Comparison of ENCODE assay signal across 12 cellular contexts in genomic region chr13:20129076-20129475, GRCh38. TPM values are rescaled to one million over a fixed set of nuclear protein-coding genes. Genes with fewer than 3 reads are reported as not detected.
DNase-seq lines count a peak whose midpoint lies in the region; ATAC-seq and TF ChIP-seq lines count a peak whose summit lies in the region.
"Had no signal": no experiment of that assay in that cellular context is flagged by ENCODE, and none has a peak within 500 bp of the region (broad histone marks: within the 10 kb centered on the region; RNA-seq: fewer than 3 reads in every experiment).

No MANE protein-coding gene starts in this region.

- no peak for TF ChIP-seq CTCF in OCI-LY7 (conservative IDR thresholded peaks at IDR 0.05; ENCODE audit: low read length)
- no peak for TF ChIP-seq CTCF in right lobe of liver (IDR thresholded peaks at IDR 0.05)
- no peak for TF ChIP-seq CTCF in sigmoid colon (IDR thresholded peaks at IDR 0.05)

- H3K36me3 ChIP-seq in ES-I3 (ENCODE audit: insufficient read depth, low read length) = no peaks in the 10 kb centered on the region
- no peaks in the 10 kb centered on the region for H3K36me3 ChIP-seq in OCI-LY7 (ENCODE audit: insufficient read depth, low read length)
- no peaks in the 10 kb centered on the region for H3K36me3 ChIP-seq in right lobe of liver
- H3K36me3 ChIP-seq in sigmoid colon = no peaks in the 10 kb centered on the region
- H3K36me3 ChIP-seq: esophagus muscularis mucosa had no signal

- H3K4me2 ChIP-seq in OCI-LY7 (ENCODE audit: low read length) = no peak overlapping the region

- H3K27ac ChIP-seq in OCI-LY7 (ENCODE audit: low read depth, low read length, poor library complexity, severe bottlenecking) (no peak overlapping the region), right lobe of liver (no peak overlapping the region), sigmoid colon (no peak overlapping the region)

- H3K4me3 ChIP-seq in OCI-LY7 (ENCODE audit: low read depth, low read length, poor library complexity, severe bottlenecking) = no peak overlapping the region
- H3K4me3 ChIP-seq in right lobe of liver = peak overlapping the region; percentile 50 to 77 (median 68)
- H3K4me3 ChIP-seq in sigmoid colon = peak overlapping the region in 2 of 4 donors; percentile 56 to 66

- peak overlapping the region; percentile 72; the same call in 1 of the 2 replicates for H3K9ac ChIP-seq in ES-I3 (ENCODE audit: low read depth, low read length)

- H3K4me1 ChIP-seq in ES-I3 (ENCODE audit: insufficient read depth, low read length) (no peaks in the 10 kb centered on the region), OCI-LY7 (ENCODE audit: insufficient read depth, low read length, poor library complexity, severe bottlenecking) (no peaks in the 10 kb centered on the region), right lobe of liver (peaks cover 0 to 8% (median 3%) of the 10 kb centered on the region in 4 donors), sigmoid colon (peaks cover 0 to 33% (median 26%) of the 10 kb centered on the region in 4 donors)

- H4K20me1 ChIP-seq in OCI-LY7 (ENCODE audit: insufficient read depth, low read length) = no peaks in the 10 kb centered on the region

- H3K27me3 ChIP-seq in right lobe of liver (no peaks in the 10 kb centered on the region), sigmoid colon (peaks cover 0 to 14% (median 0%) of the 10 kb centered on the region in 3 donors)

- DNase-seq in OCI-LY7 (ENCODE audit: low spot score) = no peak
- DNase-seq in right lobe of liver = peak in 1 of 3 donors; percentile 26
- peak; percentile 35 for DNase-seq in sigmoid colon
- no peak for DNase-seq in NCI-H128 (lab: John Stamatoyannopoulos, UW; ENCODE audit: unreplicated experiment)
- no peak for DNase-seq in kidney tubule cell (ENCODE audit: low spot score)
- DNase-seq: COR-L47, KG1, NCI-H187 treated with DMSO at 0.1 percent for 48 hours, NCI-H526 treated with DMSO at 0.1 percent for 48 hours had no signal

- no peaks in the 10 kb centered on the region for H3K9me3 ChIP-seq in ES-I3 (ENCODE audit: control insufficient read depth, insufficient read depth, low read length)
- H3K9me3 ChIP-seq in OCI-LY7 (ENCODE audit: low read length) = no peaks in the 10 kb centered on the region
- no peaks in the 10 kb centered on the region for H3K9me3 ChIP-seq in right lobe of liver
- no peaks in the 10 kb centered on the region for H3K9me3 ChIP-seq in sigmoid colon
- H3K9me3 ChIP-seq: esophagus muscularis mucosa had no signal

- 65% methylated on average over 17 of the region's 18 CpGs for WGBS in right lobe of liver (ENCODE audit: insufficient coverage, low coverage, low lambda C conversion rate, missing lambda C conversion rate)
- WGBS in sigmoid colon, 2 donors = 45 to 73% methylated on average over 18 of the region's 18 CpGs

- no peaks in the 10 kb centered on the region for H3K79me2 ChIP-seq in OCI-LY7 (ENCODE audit: insufficient read depth, low read depth, low read length)

- POLR2A ChIA-PET in OCI-LY7 (lab: Charles Lee) = no interaction called here

- CTCF ChIA-PET in OCI-LY7 (lab: Charles Lee; ENCODE audit: unreplicated experiment) = no interaction called here

- intact Hi-C loops in OCI-LY7 (cut with micrococcal nuclease; ENCODE audit: unreplicated experiment) (no loop called here), right lobe of liver (cut with DNase I) (no loop called here), sigmoid colon (cut with DNase I) (loop anchor here (5.0 to 10.0 kb wide), 2 partner anchors 172 to 264 kb away; partner anchors contain the start of genes ZMYM2 and ZMYM5)

- no TSS peak for BruUV-seq in OCI-LY7 (replicated peaks; lab: Mats Ljungman, UMichigan)

- no peaks in the 10 kb centered on the region for H3K9me2 ChIP-seq in OCI-LY7 (ENCODE audit: insufficient read depth, low read length)

- no peak for TF ChIP-seq EP300 in sigmoid colon (IDR thresholded peaks at IDR 0.05)

- ATAC-seq in right lobe of liver (no peak), HG03095 (IDR thresholded peaks at IDR 0.05; ENCODE audit: unreplicated experiment) (no peak)

- TF ChIP-seq POLR2A in right lobe of liver (IDR thresholded peaks at IDR 0.05) (no peak), sigmoid colon (IDR thresholded peaks at IDR 0.05) (no peak)

- 0 out of 2 replicates have a peak overlapping the region, but pooled peaks have one; percentile 41 for H2AFZ ChIP-seq in OCI-LY7 (ENCODE audit: low read length)

RNA-seq across cellular contexts. Expression of gene GJA3, which starts 31.8 kb away (rescaled TPM):
- total RNA-seq in OCI-LY7 (2014; rRNA removed; shearing (Covaris generic)) = not detected in 2 replicates
- total RNA-seq in OCI-LY7 (2022) (not detected in 2 replicates), right lobe of liver (under 1 TPM in 1 of 6 experiments, not detected in 5; 0.11 TPM), sigmoid colon (not detected)
- under 1 TPM in 1 of 3 donors, not detected in 2; 0.10 TPM for polyA plus RNA-seq in sigmoid colon
- total RNA-seq: esophagus muscularis mucosa had no signal
